Comparison of ENCODE assay signal across 1 cellular context in genomic region chr7:128236924-128237586, GRCh38.
A peak's percentile ranks its signal among the peaks of the same experiment; 100 is the strongest.
TF ChIP-seq lines count a peak whose summit lies in the region.

No MANE protein-coding gene starts in this region.

TF ChIP-seq in K562, 482 proteins besides CTCF, POLR2A, EP300 and RAD21 (continued from another document and continues in another):
- 0 out of 2 replicates have a peak, but pooled peaks have one; percentile 60 for TF ChIP-seq E4F1 (CRISPR knock-in tag; IDR thresholded peaks at IDR 0.05; ENCODE audit: borderline replicate concordance)
- peak in 1 of 2 experiments; percentile 87; a peak in 2 of 4 replicates for TF ChIP-seq MAZ (CRISPR knock-in tag; conservative IDR thresholded peaks at IDR 0.05 in 1 of 2, IDR thresholded peaks at IDR 0.05 in 1 of 2)
- TF ChIP-seq HMG20B (CRISPR knock-in tag; IDR thresholded peaks at IDR 0.05): no peak
- TF ChIP-seq ZNF263 (CRISPR knock-in tag; IDR thresholded peaks at IDR 0.05; ENCODE audit: borderline replicate concordance): no peak
- TF ChIP-seq KAT8 (IDR thresholded peaks at IDR 0.05; ENCODE audit: low read depth): no peak
- TF ChIP-seq ZNF561 (CRISPR knock-in tag; conservative IDR thresholded peaks at IDR 0.05): 0 out of 2 replicates have a peak, but pooled peaks have one; percentile 23
- TF ChIP-seq ZBTB9 (CRISPR knock-in tag; IDR thresholded peaks at IDR 0.05): peak; percentile 97
- no peak for TF ChIP-seq HNRNPUL1 (IDR thresholded peaks at IDR 0.05; ENCODE audit: low read length)
- peak; percentile 94 for TF ChIP-seq OTX1 (CRISPR knock-in tag; IDR thresholded peaks at IDR 0.05)
- TF ChIP-seq FOXK2 (conservative IDR thresholded peaks at IDR 0.05 in 1 of 2, IDR thresholded peaks at IDR 0.05 in 1 of 2; ENCODE audit: low read depth in 2 of 2): peak; percentile 97 to 99
- no peak for TF ChIP-seq ZNF398 (CRISPR knock-in tag; IDR thresholded peaks at IDR 0.05)
- TF ChIP-seq CBFA2T2 (conservative IDR thresholded peaks at IDR 0.05): peak; percentile 38
- no peak for TF ChIP-seq HSF4 (CRISPR knock-in tag; IDR thresholded peaks at IDR 0.05; ENCODE audit: borderline replicate concordance)
- no peak for TF ChIP-seq ZNF407 (IDR thresholded peaks at IDR 0.05; ENCODE audit: low read depth)
- no peak for TF ChIP-seq ZNF277 (CRISPR knock-in tag; IDR thresholded peaks at IDR 0.05; ENCODE audit: borderline replicate concordance)
- no peak for TF ChIP-seq SPI1 (IDR thresholded peaks at IDR 0.05; ENCODE audit: borderline replicate concordance, low read depth, low read length)
- TF ChIP-seq CSDE1 (IDR thresholded peaks at IDR 0.05): no peak
- TF ChIP-seq ZNF165 (CRISPR knock-in tag; IDR thresholded peaks at IDR 0.05; ENCODE audit: borderline replicate concordance): peak; percentile 95
- TF ChIP-seq THAP7 (CRISPR knock-in tag; IDR thresholded peaks at IDR 0.05): no peak
- TF ChIP-seq ZNF274 (IDR thresholded peaks at IDR 0.05; ENCODE audit: borderline replicate concordance, low read depth, low read length): no peak
- TF ChIP-seq MNT (conservative IDR thresholded peaks at IDR 0.05): no peak; a peak in 2 of 4 replicates
- TF ChIP-seq GATAD2B (IDR thresholded peaks at IDR 0.05; ENCODE audit: borderline replicate concordance): no peak
- TF ChIP-seq ZNF224 (CRISPR knock-in tag; IDR thresholded peaks at IDR 0.05): no peak
- TF ChIP-seq ZNF79 (CRISPR knock-in tag; IDR thresholded peaks at IDR 0.05; ENCODE audit: low read depth): peak; percentile 91
- no peak for TF ChIP-seq STAG1 (CRISPR knock-in tag; IDR thresholded peaks at IDR 0.05; ENCODE audit: borderline replicate concordance)
- no peak for TF ChIP-seq NFYB (IDR thresholded peaks at IDR 0.05; ENCODE audit: extremely low read depth, insufficient read length)
- TF ChIP-seq PRDM10 (IDR thresholded peaks at IDR 0.05; ENCODE audit: partially characterized antibody): peak; percentile 61
- TF ChIP-seq GABPA (tag; conservative IDR thresholded peaks at IDR 0.05; ENCODE audit: low read depth): peak; percentile 88
- peak; percentile 88; the same call in 1 of the 2 replicates for TF ChIP-seq CLOCK (CRISPR knock-in tag; IDR thresholded peaks at IDR 0.05; ENCODE audit: borderline replicate concordance)
- TF ChIP-seq RCOR1 (IDR thresholded peaks at IDR 0.05; ENCODE audit: borderline replicate concordance in 1 of 2, low read depth in 2 of 2, low read length in 2 of 2): peak in 1 of 2 experiments; percentile 78; a peak in 2 of 4 replicates
